2 cellular contexts compared by ENCODE assay signal in genomic region chr1:220689696-220690095, GRCh38.
TF ChIP-seq lines count a peak whose summit lies in the region.

No MANE protein-coding gene starts in this region.

TF ChIP-seq in GM12878, 131 proteins besides CTCF, POLR2A, EP300 and RAD21 (continues in another document):
- no peak for TF ChIP-seq RFX5 (IDR thresholded peaks at IDR 0.05; ENCODE audit: low read depth, low read length)
- no peak for TF ChIP-seq MLLT1 (IDR thresholded peaks at IDR 0.05)
- no peak for TF ChIP-seq MAX (IDR thresholded peaks at IDR 0.05; ENCODE audit: low read depth, low read length)
- no peak for TF ChIP-seq ATF3 (IDR thresholded peaks at IDR 0.05; ENCODE audit: borderline replicate concordance, extremely low read depth, low read depth, low read length)
- no peak for TF ChIP-seq ZNF687 (IDR thresholded peaks at IDR 0.05)
- no peak for TF ChIP-seq FOS (IDR thresholded peaks at IDR 0.05; ENCODE audit: borderline replicate concordance, extremely low read depth, insufficient read length)
- TF ChIP-seq REST (IDR thresholded peaks at IDR 0.05; ENCODE audit: low read depth, low read length), result no peak
- TF ChIP-seq ETV6 (conservative IDR thresholded peaks at IDR 0.05 in 1 of 2, IDR thresholded peaks at IDR 0.05 in 1 of 2; ENCODE audit: borderline replicate concordance in 1 of 2, low read depth in 1 of 2), result no peak
- TF ChIP-seq KAT2A (conservative IDR thresholded peaks at IDR 0.05; ENCODE audit: control insufficient read depth, low read depth, low read length), result no peak
- TF ChIP-seq TAF1 (IDR thresholded peaks at IDR 0.05; ENCODE audit: borderline replicate concordance, low read depth, low read length), result no peak
- TF ChIP-seq ATF7 (IDR thresholded peaks at IDR 0.05; ENCODE audit: low read depth), result no peak

TF ChIP-seq in liver, 16 proteins besides CTCF, POLR2A, EP300 and RAD21:
- TF ChIP-seq EGR1 (IDR thresholded peaks at IDR 0.05; ENCODE audit: low read depth in 2 of 2) (no peak), REST (IDR thresholded peaks at IDR 0.05) (no peak), RXRA (IDR thresholded peaks at IDR 0.05) (no peak), HNF4G (IDR thresholded peaks at IDR 0.05) (no peak), MAX (IDR thresholded peaks at IDR 0.05) (no peak), HNF4A (conservative IDR thresholded peaks at IDR 0.05) (no peak), NR2F2 (IDR thresholded peaks at IDR 0.05) (no peak)
